10 cellular contexts compared by ENCODE assay signal in the genomic region with DNA sequence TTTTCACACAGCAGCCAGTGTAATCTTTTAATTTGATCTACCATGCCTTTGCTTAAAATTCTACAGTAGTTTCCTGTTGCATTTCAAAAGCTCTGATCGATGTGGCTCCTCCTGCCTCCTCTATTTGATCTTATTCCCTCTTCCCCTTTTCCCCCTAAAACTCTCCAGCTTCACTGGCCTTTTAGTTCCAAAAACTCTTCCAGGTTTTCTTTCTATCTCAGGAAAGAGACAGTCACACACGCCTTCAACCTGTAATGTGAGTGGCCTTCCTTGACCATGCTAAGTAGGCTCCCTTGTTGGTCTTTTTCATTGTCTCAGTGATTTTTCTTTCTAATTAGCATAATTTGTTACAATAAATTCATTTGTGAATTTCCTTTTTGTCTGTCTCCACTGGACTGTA. TPM values are rescaled to one million over a fixed set of nuclear protein-coding genes. Genes with fewer than 3 reads are reported as not detected.
DNase-seq lines count a peak whose midpoint lies in the region; ATAC-seq, FAIRE-seq and TF ChIP-seq lines count a peak whose summit lies in the region.
"Had no signal": no experiment of that assay in that cellular context is flagged by ENCODE, and none has a peak within 500 bp of the region (broad histone marks: within the 10 kb centered on the region; RNA-seq: fewer than 3 reads in every experiment).

No MANE protein-coding gene starts in this region.

- H3K9me3 Mint-ChIP-seq in activated T-helper 2 cell treated with anti-CD3 and anti-CD28 coated beads, Interferon-gamma antibody, Interleukin-2, Interleukin-4, amounts not matched to agents 10 μg/mL and 5 μg/mL and 100 μg/mL, durations not matched to agents 14 hours and 24 hours and 36 hours = no peaks in the 10 kb centered on the region
- H3K9me3 Mint-ChIP-seq: dendritic cell treated with granulocyte-macrophage colony-stimulating factor and Interleukin-4, amounts not matched to agents 40 ng/mL and 50 ng/mL, for 4 days had no signal

- peaks cover 0 to 10% (median 0%) of the 10 kb centered on the region in 7 donors for H3K27me3 ChIP-seq in heart right ventricle

- H3K27ac ChIP-seq in heart right ventricle = no peak overlapping the region

- H3K4me3 Mint-ChIP-seq in activated T-helper 2 cell treated with anti-CD3 and anti-CD28 coated beads, Interferon-gamma antibody, Interleukin-2, Interleukin-4, amounts not matched to agents 10 μg/mL and 5 μg/mL and 100 μg/mL, durations not matched to agents 14 hours and 24 hours and 36 hours (ENCODE audit: low read depth) = peak overlapping the region; percentile 85

- TF ChIP-seq CTCF in heart right ventricle (IDR thresholded peaks at IDR 0.05) = no peak
- no peak for TF ChIP-seq CTCF in lower leg skin (IDR thresholded peaks at IDR 0.05)

- peaks cover 16% of the 10 kb centered on the region for H3K4me1 Mint-ChIP-seq in activated T-helper 2 cell treated with anti-CD3 and anti-CD28 coated beads, Interferon-gamma antibody, Interleukin-2, Interleukin-4, amounts not matched to agents 10 μg/mL and 5 μg/mL and 100 μg/mL, durations not matched to agents 14 hours and 24 hours and 36 hours (ENCODE audit: low read depth)

- H3K36me3 ChIP-seq in heart right ventricle = no peaks in the 10 kb centered on the region

- WGBS in heart right ventricle, 2 donors = 29 to 31% methylated on average over 2 of the region's 2 CpGs
- WGBS in lower leg skin, 2 donors = 23 to 28% methylated on average over 2 of the region's 2 CpGs

- peak overlapping the region in 6 of 10 donors; percentile 62 to 74 (median 70) for H3K4me3 ChIP-seq in heart right ventricle
- peak overlapping the region; percentile 41 for H3K4me3 ChIP-seq in lower leg skin (ENCODE audit: low read depth, poor library complexity, severe bottlenecking)

- intact Hi-C loops in heart right ventricle (cut with DNase I) = no loop called here
- intact Hi-C loops in Right ventricle myocardium inferior (cut with DNase I) = no loop called here
- intact Hi-C loops in activated T-helper 2 cell treated with anti-CD3 and anti-CD28 coated beads, Interferon-gamma antibody, Interleukin-2, Interleukin-4, amounts not matched to agents 10 μg/mL and 5 μg/mL and 100 μg/mL, durations not matched to agents 14 hours and 24 hours and 36 hours (cut with micrococcal nuclease) = loop anchor here (10.0 kb wide), 1 partner anchor 49 kb away; no protein-coding TSS in a partner anchor
- intact Hi-C loops in lower leg skin (cut with DNase I; ENCODE audit: low total_unique reads) = no loop called here

- ATAC-seq in heart right ventricle = no peak
- ATAC-seq in Right ventricle myocardium inferior = no peak

- FAIRE-seq in urothelium cell line (lab: Jason Lieb, UNC) = no peak

- peaks cover 0 to 12% (median 0%) of the 10 kb centered on the region in 11 donors for H3K9me3 ChIP-seq in heart right ventricle

- H3K36me3 Mint-ChIP-seq in activated T-helper 2 cell treated with anti-CD3 and anti-CD28 coated beads, Interferon-gamma antibody, Interleukin-2, Interleukin-4, amounts not matched to agents 10 μg/mL and 5 μg/mL and 100 μg/mL, durations not matched to agents 14 hours and 24 hours and 36 hours (ENCODE audit: low read depth) = no peaks in the 10 kb centered on the region

- H3K27me3 Mint-ChIP-seq in activated T-helper 2 cell treated with anti-CD3 and anti-CD28 coated beads, Interferon-gamma antibody, Interleukin-2, Interleukin-4, amounts not matched to agents 10 μg/mL and 5 μg/mL and 100 μg/mL, durations not matched to agents 14 hours and 24 hours and 36 hours (ENCODE audit: low read depth) = peaks cover 44% of the 10 kb centered on the region

- DNase-seq in heart right ventricle (no peak), Right ventricle myocardium inferior (ENCODE audit: missing footprints) (no peak), lower leg skin (ENCODE audit: low spot score in 2 of 2) (no peak), urothelium cell line (ENCODE audit: low spot score) (peak; percentile 6), GDM1 (lab: John Stamatoyannopoulos, UW) (no peak), ureter (ENCODE audit: low spot score) (no peak), COR-L47 (lab: John Stamatoyannopoulos, UW) (no peak)
- no peak for DNase-seq in activated T-helper 2 cell treated with anti-CD3 and anti-CD28 coated beads, Interferon-gamma antibody, Interleukin-2, Interleukin-4, amounts not matched to agents 10 μg/mL and 5 μg/mL and 100 μg/mL, durations not matched to agents 14 hours and 24 hours and 36 hours (ENCODE audit: low spot score)
- DNase-seq: NCI-H2107 had no signal

- H3K27ac Mint-ChIP-seq in activated T-helper 2 cell treated with anti-CD3 and anti-CD28 coated beads, Interferon-gamma antibody, Interleukin-2, Interleukin-4, amounts not matched to agents 10 μg/mL and 5 μg/mL and 100 μg/mL, durations not matched to agents 14 hours and 24 hours and 36 hours = no peak overlapping the region

- peaks cover 0 to 15% (median 10%) of the 10 kb centered on the region in 9 donors for H3K4me1 ChIP-seq in heart right ventricle

- TF ChIP-seq POLR2A in lower leg skin (IDR thresholded peaks at IDR 0.05) = no peak

RNA-seq across cellular contexts. Expression of gene TEX9, which starts 1.0 kb away (rescaled TPM):
- total RNA-seq in heart right ventricle (1 to 10 TPM in 2 of 10 donors, under 1 TPM in 8; 0.28 to 1.7 (median 0.59) TPM), Right ventricle myocardium inferior (0.46 TPM), lower leg skin (10 to 100 TPM in 1 of 4 donors, 1 to 10 TPM in 3; 4.9 to 16.8 (median 6.0) TPM), ureter (20.5 TPM)
- under 1 TPM; 0.19 to 0.29 TPM for polyA plus RNA-seq in heart right ventricle
- 0.27 and 0.44 TPM in 2 replicates for total RNA-seq in activated T-helper 2 cell treated with anti-CD3 and anti-CD28 coated beads, Interferon-gamma antibody, Interleukin-2, Interleukin-4, amounts not matched to agents 10 μg/mL and 5 μg/mL and 100 μg/mL, durations not matched to agents 14 hours and 24 hours and 36 hours
